Comparison of ENCODE assay signal across 17 cellular contexts in the genomic region with DNA sequence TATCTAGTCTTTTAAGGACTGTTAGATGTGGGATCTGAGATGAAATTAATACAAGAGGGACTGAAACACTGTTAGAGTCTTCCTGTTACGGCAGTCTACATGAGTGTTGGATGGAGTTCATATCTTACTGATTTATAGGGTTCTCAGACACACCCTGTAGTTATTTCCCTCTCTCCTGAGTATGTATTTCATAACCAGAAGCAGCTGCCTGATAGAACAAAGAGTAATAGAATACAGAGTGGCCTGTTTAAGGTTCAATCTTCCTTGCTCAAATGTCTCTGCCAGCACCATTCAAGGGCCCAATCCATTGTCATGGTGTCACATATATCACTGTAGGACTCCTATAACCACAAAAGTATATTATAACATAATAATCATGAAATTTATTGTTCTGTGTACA.
"Had no signal": no experiment of that assay in that cellular context is flagged by ENCODE, and none has a peak within 500 bp of the region (broad histone marks: within the 10 kb centered on the region; RNA-seq: fewer than 3 reads in every experiment).

No MANE protein-coding gene starts in this region.

- DNase-seq: activated CD4-positive, alpha-beta T cell treated with anti-CD3 and anti-CD28 coated beads, Interleukin-2, amount 10 ng/mL, durations not matched to agents 7 days and 5 days; activated CD8-positive, alpha-beta memory T cell treated with anti-CD3 and anti-CD28 coated beads, Interleukin-2, amount 50 U/mL, for 4 hours; activated effector memory CD4-positive, alpha-beta T cell treated with Interleukin-2 at 50 U/mL for 16 hours; activated naive CD4-positive, alpha-beta T cell treated with anti-CD3 and anti-CD28 coated beads, Interleukin-2, amount 10 ng/mL, durations not matched to agents 7 days and 5 days; activated T-cell treated with anti-CD3 and anti-CD28 coated beads, Interleukin-2, amount 50 U/mL, for 48 hours; aorta; brain microvascular endothelial cell; central memory CD4-positive, alpha-beta T cell; foreskin melanocyte; glutamatergic neuron; hypothalamus; left lung; nucleus accumbens; stimulated activated CD4-positive, alpha-beta T cell treated with anti-CD3 and anti-CD28 coated beads, Interleukin-4, amount 100 ng/mL, for 1 hour; stimulated activated naive CD8-positive, alpha-beta T cell treated with anti-CD3 and anti-CD28 coated beads, Interleukin-15, amount 100 ng/mL, for 72 hours; transverse colon; uterus had no signal
